Comparison of ENCODE assay signal across 8 cellular contexts in the genomic region with DNA sequence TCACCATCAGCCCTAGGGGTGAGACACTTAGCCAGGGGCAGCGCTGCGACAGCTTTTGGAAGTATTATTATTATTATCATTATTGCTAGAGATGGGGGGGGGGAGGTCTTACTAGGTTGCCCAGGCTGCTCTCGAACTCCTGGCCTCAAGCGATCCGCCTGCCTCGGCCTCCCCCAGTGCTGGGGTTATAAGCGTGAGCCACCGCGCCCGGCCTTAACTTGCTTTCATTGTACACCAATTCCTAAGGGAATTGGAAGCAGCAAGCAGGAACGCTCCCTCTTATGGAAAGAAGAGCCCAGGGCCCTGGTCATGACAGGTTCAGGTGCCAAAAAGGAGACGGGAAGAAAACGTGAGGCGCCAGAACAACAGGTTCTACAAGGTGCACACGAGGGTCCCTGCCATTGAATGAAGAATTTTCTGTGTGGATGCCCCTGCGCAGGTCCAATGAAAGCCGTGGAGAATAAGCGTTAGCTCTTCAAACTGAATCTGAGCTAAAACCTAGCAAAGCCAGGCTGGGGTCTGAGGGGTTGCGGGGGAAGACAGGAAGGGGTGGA. TPM values are rescaled to one million over a fixed set of nuclear protein-coding genes. Genes with fewer than 3 reads are reported as not detected.
DNase-seq lines count a peak whose midpoint lies in the region; ATAC-seq, FAIRE-seq and TF ChIP-seq lines count a peak whose summit lies in the region.
"Had no signal": no experiment of that assay in that cellular context is flagged by ENCODE, and none has a peak within 500 bp of the region (broad histone marks: within the 10 kb centered on the region; RNA-seq: fewer than 3 reads in every experiment).

No MANE protein-coding gene starts in this region.

- POLR2A ChIA-PET in H1 (lab: Charles Lee; ENCODE audit: partially characterized antibody), result interaction anchor here (0.7 to 4.9 kb wide), 20 partner anchors 8 to 304 kb away, joined by 3 to 65 read pairs (median 6); a partner anchor contains a TSS

- H3K4me3 ChIP-seq in H1 (ENCODE audit: extremely low read depth in 1 of 4, insufficient read depth in 2 of 4, low read depth in 3 of 4, low read length in 4 of 4), result peak overlapping the region in 2 of 4 experiments; percentile 11 to 97; a peak in 3 of 8 replicates
- no peak overlapping the region for H3K4me3 ChIP-seq in foreskin fibroblast (ENCODE audit: low read depth in 1 of 2, low read length in 2 of 2)

- peaks cover 25 to 28% of the 10 kb centered on the region in 2 experiments for H4K20me1 ChIP-seq in H1 (replicated peaks in 1 of 2; ENCODE audit: control insufficient read depth in 1 of 2, insufficient read depth in 2 of 2, low read length in 2 of 2)

- WGBS in H1 (ENCODE audit: extremely low coverage in 1 of 2, insufficient coverage in 1 of 2, insufficient read length in 1 of 2, insufficient replicate concordance in 2 of 2, low coverage in 1 of 2, low lambda C conversion rate in 2 of 2, missing lambda C conversion rate in 1 of 2), 2 experiments, result 61% methylated on average over 18 of the region's 19 CpGs; no CpG with 5 or more reads in 1 of the 2 experiments

- no peak for TF ChIP-seq POLR2A in H1 (IDR thresholded peaks at IDR 0.05; ENCODE audit: control extremely low read depth in 1 of 2, low read depth in 2 of 2, low read length in 2 of 2)

- H3K23me2 ChIP-seq in H1 (ENCODE audit: low read depth, low read length), result peaks cover 5% of the 10 kb centered on the region; the same call in 1 of the 2 replicates

- no peak overlapping the region for H3K4ac ChIP-seq in H1 (replicated peaks; ENCODE audit: insufficient read length, low read depth, low read length)

- TF ChIP-seq RAD21 in H1 (IDR thresholded peaks at IDR 0.05 in 1 of 2, conservative IDR thresholded peaks at IDR 0.05 in 1 of 2; ENCODE audit: low read depth in 2 of 2, low read length in 2 of 2), result no peak

- no peak overlapping the region for H3K23ac ChIP-seq in H1 (ENCODE audit: insufficient read length)

- H2BK5ac ChIP-seq in H1 (ENCODE audit: low read depth, low read length), result no peak overlapping the region

- no peak overlapping the region for H2BK20ac ChIP-seq in H1 (ENCODE audit: low read length)

- no peak overlapping the region for H2AK5ac ChIP-seq in H1 (ENCODE audit: low read depth, low read length)

- H3K4me2 ChIP-seq in H1 (ENCODE audit: insufficient read depth in 1 of 2, low read depth in 2 of 2, low read length in 2 of 2), result peak overlapping the region; percentile 10 to 51; a peak in 3 of 4 replicates

- H4K8ac ChIP-seq in H1 (ENCODE audit: extremely low read depth, insufficient read depth, low read length), result no peak overlapping the region

- no peak overlapping the region for H3K27ac ChIP-seq in H1 (ENCODE audit: low read depth, low read length)

- ATAC-seq in GM18498 (IDR thresholded peaks at IDR 0.05; ENCODE audit: unreplicated experiment) (peak; percentile 4), HG02623 (IDR thresholded peaks at IDR 0.05; ENCODE audit: unreplicated experiment) (no peak)

- peaks cover 0 to 13% (median 8%) of the 10 kb centered on the region in 4 experiments; a peak in 4 of 7 replicates for H3K27me3 ChIP-seq in H1 (replicated peaks in 1 of 4; ENCODE audit: control insufficient read depth in 3 of 4, extremely low read depth in 1 of 4, insufficient read depth in 3 of 4, low read length in 3 of 4)
- H3K27me3 ChIP-seq: ovary had no signal

- CTCF ChIA-PET in H1 (lab: Charles Lee; ENCODE audit: partially characterized antibody), result interaction anchor here (0.7 to 2.2 kb wide), 17 partner anchors 8 to 603 kb away, joined by 3 to 12 read pairs (median 4); no protein-coding TSS in a partner anchor

- no peaks in the 10 kb centered on the region for H3K9me3 ChIP-seq in H1 (ENCODE audit: insufficient read depth in 2 of 2, low read depth in 1 of 2, low read length in 1 of 2)
- H3K9me3 ChIP-seq: ovary had no signal

- no peak overlapping the region for H4K5ac ChIP-seq in H1 (ENCODE audit: insufficient read length, low read depth, low read length)

- no peak overlapping the region for H2BK12ac ChIP-seq in H1 (ENCODE audit: low read depth, low read length)

- H3K79me1 ChIP-seq in H1 (ENCODE audit: low read depth, low read length), result no peaks in the 10 kb centered on the region

- no peak for TF ChIP-seq EP300 in H1 (IDR thresholded peaks at IDR 0.05; ENCODE audit: borderline replicate concordance in 1 of 2, low read depth in 2 of 2, low read length in 2 of 2)

- no peak for FAIRE-seq in H1 (lab: Jason Lieb, UNC)

- 0 out of 2 replicates have a peak overlapping the region, but pooled peaks have one; percentile 80 for H2AFZ ChIP-seq in H1 (ENCODE audit: low read length)

- no peak overlapping the region for H2BK120ac ChIP-seq in H1 (replicated peaks; ENCODE audit: low read depth, low read length)

- no peak overlapping the region for H4K91ac ChIP-seq in H1 (replicated peaks; ENCODE audit: insufficient read length, low read length)

- H3K79me2 ChIP-seq in H1 (ENCODE audit: control insufficient read depth in 1 of 2, insufficient read depth in 2 of 2, low read length in 2 of 2), result peaks cover 24 to 44% of the 10 kb centered on the region in 2 experiments

- H3K4me1 ChIP-seq in H1 (replicated peaks in 1 of 4; ENCODE audit: control insufficient read depth in 3 of 4, insufficient read depth in 4 of 4, low read length in 3 of 4), result peaks cover 7 to 24% (median 11%) of the 10 kb centered on the region in 4 experiments

- no peak overlapping the region for H3K56ac ChIP-seq in H1 (replicated peaks; ENCODE audit: insufficient read length, low read depth, low read length)

- TF ChIP-seq CTCF in H1 (IDR thresholded peaks at IDR 0.05; ENCODE audit: control extremely low read depth in 1 of 3, insufficient read depth in 1 of 3, low read depth in 1 of 3, low read length in 3 of 3) (no peak), foreskin fibroblast (IDR thresholded peaks at IDR 0.05; ENCODE audit: low read depth, low read length) (no peak)

- no peak overlapping the region for H3K9ac ChIP-seq in H1 (replicated peaks in 1 of 4; ENCODE audit: extremely low read depth in 1 of 4, low read depth in 3 of 4, low read length in 3 of 4)

- no peak overlapping the region for H3K18ac ChIP-seq in H1 (ENCODE audit: extremely low read depth, low read length)

- no peak overlapping the region for H3K14ac ChIP-seq in H1 (ENCODE audit: insufficient read length)

- peaks cover 26 to 38% (median 29%) of the 10 kb centered on the region in 4 experiments for H3K36me3 ChIP-seq in H1 (ENCODE audit: control insufficient read depth in 2 of 4, insufficient read depth in 4 of 4, low read length in 3 of 4)
- H3K36me3 ChIP-seq: ovary had no signal

- peak; percentile 87 for DNase-seq in NCI-H69 (lab: John Stamatoyannopoulos, UW)
- DNase-seq in H1 (ENCODE audit: low read depth in 1 of 2, low spot score in 2 of 2), result no peak
- peak; percentile 61 for DNase-seq in retina
- DNase-seq in foreskin fibroblast, result no peak
- DNase-seq in GF-D8 (lab: John Stamatoyannopoulos, UW), result no peak

- H2BK15ac ChIP-seq in H1 (ENCODE audit: low read length), result no peak overlapping the region; the same call in 1 of the 2 replicates

TF ChIP-seq in H1, 55 proteins besides CTCF, POLR2A, EP300 and RAD21:
- no peak for TF ChIP-seq HDAC2 (IDR thresholded peaks at IDR 0.05; ENCODE audit: borderline replicate concordance in 1 of 2, low read depth in 2 of 2, low read length in 2 of 2)
- TF ChIP-seq BRCA1 (IDR thresholded peaks at IDR 0.05; ENCODE audit: low read depth, low read length), result no peak
- no peak for TF ChIP-seq MAFK (IDR thresholded peaks at IDR 0.05; ENCODE audit: low read depth, low read length)
- TF ChIP-seq, protein P1, sequence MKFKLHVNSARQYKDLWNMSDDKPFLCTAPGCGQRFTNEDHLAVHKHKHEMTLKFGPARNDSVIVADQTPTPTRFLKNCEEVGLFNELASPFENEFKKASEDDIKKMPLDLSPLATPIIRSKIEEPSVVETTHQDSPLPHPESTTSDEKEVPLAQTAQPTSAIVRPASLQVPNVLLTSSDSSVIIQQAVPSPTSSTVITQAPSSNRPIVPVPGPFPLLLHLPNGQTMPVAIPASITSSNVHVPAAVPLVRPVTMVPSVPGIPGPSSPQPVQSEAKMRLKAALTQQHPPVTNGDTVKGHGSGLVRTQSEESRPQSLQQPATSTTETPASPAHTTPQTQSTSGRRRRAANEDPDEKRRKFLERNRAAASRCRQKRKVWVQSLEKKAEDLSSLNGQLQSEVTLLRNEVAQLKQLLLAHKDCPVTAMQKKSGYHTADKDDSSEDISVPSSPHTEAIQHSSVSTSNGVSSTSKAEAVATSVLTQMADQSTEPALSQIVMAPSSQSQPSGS (IDR thresholded peaks at IDR 0.05; ENCODE audit: low read length), result no peak
- TF ChIP-seq GABPA (IDR thresholded peaks at IDR 0.05; ENCODE audit: borderline replicate concordance, insufficient read depth, low read length), result no peak
- no peak for TF ChIP-seq RNF2 (IDR thresholded peaks at IDR 0.05; ENCODE audit: borderline replicate concordance, low read depth, low read length, missing control alignments, poor library complexity, severe bottlenecking)

RNA-seq across cellular contexts. Expression of a gene that starts 0.5 kb away (rescaled TPM):
- total RNA-seq in H1 (2021; fragmentation: NEBNext Ultra II Directional; extraction: Animal tissue kit (Norgen Biotek cat#: 25700)), result 1,195 and 1,222 TPM in 2 replicates
- 412 and 510 TPM in 2 replicates for polyA plus RNA-seq in H1 (2011; rRNA removed)
- polyA plus RNA-seq in H1 (2011; cell fraction: cytosol; rRNA removed), result 1,085 TPM
- polyA plus RNA-seq in H1 (2011; cell fraction: nucleus; rRNA removed), result 1,333 TPM
- 3,837 to 6,357 TPM (median 4,194 TPM) in 4 replicates for polyA plus RNA-seq in H1 (2012, experiment 1 of 2)
- 920 TPM for polyA plus RNA-seq in H1 (2012, experiment 2 of 2)
- 4,258 TPM for polyA plus RNA-seq in H1 (2013, experiment 1 of 2)
- polyA plus RNA-seq in H1 (2013, experiment 2 of 2), result 4,313 TPM
- polyA minus RNA-seq in H1 (2011; rRNA and poly(A)+ RNA removed), result 802 and 987 TPM in 2 replicates
- polyA minus RNA-seq in H1 (2011; cell fraction: cytosol; rRNA and poly(A)+ RNA removed), result 425 TPM
- 337 TPM for polyA minus RNA-seq in H1 (2011; cell fraction: nucleus; rRNA and poly(A)+ RNA removed)

RNA-seq across cellular contexts. Expression of a gene that starts 10.4 kb away (rescaled TPM):
- 3.2 and 3.7 TPM in 2 replicates for total RNA-seq in H1 (2021; fragmentation: NEBNext Ultra II Directional; extraction: Animal tissue kit (Norgen Biotek cat#: 25700))
- 9.2 and 17.3 TPM in 2 replicates for polyA plus RNA-seq in H1 (2011; rRNA removed)
- polyA plus RNA-seq in H1 (2011; cell fraction: cytosol; rRNA removed), result 7.6 TPM
- 16.4 TPM for polyA plus RNA-seq in H1 (2011; cell fraction: nucleus; rRNA removed)
- polyA plus RNA-seq in H1 (2012, experiment 1 of 2), result 3.1 to 4.0 TPM (median 3.4 TPM) in 4 replicates
- polyA plus RNA-seq in H1 (2012, experiment 2 of 2), result 3.2 TPM
- 5.3 TPM for polyA plus RNA-seq in H1 (2013, experiment 1 of 2)
- polyA plus RNA-seq in H1 (2013, experiment 2 of 2), result 5.8 TPM
- polyA minus RNA-seq in H1 (2011; rRNA and poly(A)+ RNA removed), result 7.4 and 9.7 TPM in 2 replicates
- polyA minus RNA-seq in H1 (2011; cell fraction: cytosol; rRNA and poly(A)+ RNA removed), result 3.1 TPM
- polyA minus RNA-seq in H1 (2011; cell fraction: nucleus; rRNA and poly(A)+ RNA removed), result 8.3 TPM

Comparison
In these comparisons a context has a peak if more than half of its experiments do, and no peak if none do; other contexts are left out.
1. DNase-seq: peak in NCI-H69 (single experiment) and retina (single experiment); none in H1 (0 of 2), foreskin fibroblast (0 of 2) and GF-D8 (single experiment).